8 cellular contexts compared by ENCODE assay signal in the genomic region with DNA sequence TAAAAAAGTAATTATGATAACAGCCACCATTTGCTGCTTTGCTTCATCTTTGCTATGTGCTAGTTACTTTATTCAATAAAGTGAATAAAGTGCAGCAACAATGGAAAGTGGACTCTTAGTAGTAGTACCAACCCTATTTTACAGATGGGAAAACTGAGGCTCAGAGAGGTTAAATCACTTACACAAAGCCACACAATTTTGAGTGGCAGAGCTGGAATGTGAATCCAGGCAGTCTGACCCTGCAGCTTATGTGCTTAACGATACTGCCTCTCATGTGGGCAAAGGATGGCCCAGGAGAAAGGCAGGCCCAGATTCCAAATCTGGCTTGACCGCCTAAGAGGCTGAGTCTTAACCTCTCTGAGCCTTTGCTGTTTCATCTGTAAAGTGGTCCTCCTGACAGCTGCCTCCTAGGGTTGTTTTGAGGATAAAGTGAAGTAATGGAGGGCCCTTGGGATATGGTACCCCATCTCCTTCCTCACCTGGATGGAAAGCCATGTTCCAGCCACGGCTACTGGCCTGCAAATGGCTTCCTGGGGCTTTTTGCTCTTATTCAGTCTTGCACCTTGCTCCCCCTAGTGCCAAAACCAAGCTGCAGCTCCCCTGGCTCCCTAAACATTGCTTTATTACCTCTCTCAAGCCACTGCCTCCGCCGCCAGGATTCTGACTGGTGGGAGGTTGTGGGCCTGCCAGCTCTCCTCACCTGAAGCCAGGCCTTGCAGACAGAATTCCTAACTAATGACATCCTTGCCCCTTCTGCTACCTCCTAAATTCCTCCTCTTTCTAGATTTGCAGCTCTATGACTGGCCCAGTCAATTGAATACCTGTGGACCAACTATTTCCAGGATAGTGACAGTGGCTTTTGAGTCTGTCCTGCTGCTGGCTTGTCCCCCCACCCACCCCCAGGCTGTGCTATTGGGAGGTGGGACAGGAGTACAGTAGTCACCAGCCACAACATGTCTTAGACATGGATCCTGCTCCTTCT.
A peak's percentile ranks its signal among the peaks of the same experiment; 100 is the strongest.
DNase-seq lines count a peak whose midpoint lies in the region; ATAC-seq and TF ChIP-seq lines count a peak whose summit lies in the region.

No MANE protein-coding gene starts in this region.

- no peak overlapping the region for H3K4me3 ChIP-seq in WI38 (ENCODE audit: low read depth, low read length)
- H3K4me3 ChIP-seq in breast epithelium, result no peak overlapping the region
- no peak overlapping the region for H3K4me3 ChIP-seq in lower lobe of right lung

- H3K4me1 ChIP-seq in breast epithelium (no peaks in the 10 kb centered on the region), lower lobe of right lung (no peaks in the 10 kb centered on the region)

- ATAC-seq in lower lobe of right lung, result peak; percentile 46 to 59

- peak; percentile 30 for DNase-seq in NCI-H187 treated with DMSO at 0.1 percent for 48 hours (lab: John Stamatoyannopoulos, UW)
- peak in 1 of 2 donors; percentile 75 for DNase-seq in breast epithelium (ENCODE audit: low spot score in 2 of 2)
- no peak for DNase-seq in lower lobe of right lung
- DNase-seq in stimulated activated CD8-positive, alpha-beta memory T cell treated with anti-CD3 and anti-CD28 coated beads, Interleukin-7, amount 100 ng/mL, for 4 hours (ENCODE audit: low read depth in 2 of 2), result peak; percentile 29 to 47
- DNase-seq in amniotic stem cell (lab: John Stamatoyannopoulos, UW), result no peak

- H3K27me3 ChIP-seq in breast epithelium (no peaks in the 10 kb centered on the region), lower lobe of right lung (ENCODE audit: low read depth) (no peaks in the 10 kb centered on the region)

- H3K9me3 ChIP-seq in breast epithelium (no peaks in the 10 kb centered on the region), lower lobe of right lung (no peaks in the 10 kb centered on the region)

- TF ChIP-seq CTCF in 22Rv1 (IDR thresholded peaks at IDR 0.05) (peak; percentile 71), GM12874 (IDR thresholded peaks at IDR 0.05; ENCODE audit: insufficient read depth, low read depth, low read length) (peak; percentile 78), WI38 (IDR thresholded peaks at IDR 0.05; ENCODE audit: low read depth, low read length) (peak; percentile 78), breast epithelium (IDR thresholded peaks at IDR 0.05) (peak in 2 of 3 donors; percentile 19 to 53), lower lobe of right lung (IDR thresholded peaks at IDR 0.05) (peak; percentile 47)

- TF ChIP-seq POLR2A in breast epithelium (IDR thresholded peaks at IDR 0.05), result no peak

- H3K36me3 ChIP-seq in breast epithelium (no peaks in the 10 kb centered on the region), lower lobe of right lung (no peaks in the 10 kb centered on the region)

- H3K27ac ChIP-seq in 22Rv1, result no peak overlapping the region
- H3K27ac ChIP-seq in breast epithelium, result no peak overlapping the region
- no peak overlapping the region for H3K27ac ChIP-seq in lower lobe of right lung

- intact Hi-C loops in breast epithelium (cut with DNase I; ENCODE audit: low total_unique reads) (no loop called here), lower lobe of right lung (cut with DNase I) (no loop called here)

Comparison
In these comparisons a context has a peak if more than half of its experiments do, and no peak if none do; other contexts are left out.
1. DNase-seq: peak in NCI-H187 treated with DMSO at 0.1 percent for 48 hours (single experiment) and stimulated activated CD8-positive, alpha-beta memory T cell treated with anti-CD3 and anti-CD28 coated beads, Interleukin-7, amount 100 ng/mL, for 4 hours (2 of 2); none in lower lobe of right lung (single experiment) and amniotic stem cell (single experiment).
2. Peak in every context shown above with its lines, with median percentiles within 50 percentile points of each other: CTCF ChIP-seq.